In the genomic region with DNA sequence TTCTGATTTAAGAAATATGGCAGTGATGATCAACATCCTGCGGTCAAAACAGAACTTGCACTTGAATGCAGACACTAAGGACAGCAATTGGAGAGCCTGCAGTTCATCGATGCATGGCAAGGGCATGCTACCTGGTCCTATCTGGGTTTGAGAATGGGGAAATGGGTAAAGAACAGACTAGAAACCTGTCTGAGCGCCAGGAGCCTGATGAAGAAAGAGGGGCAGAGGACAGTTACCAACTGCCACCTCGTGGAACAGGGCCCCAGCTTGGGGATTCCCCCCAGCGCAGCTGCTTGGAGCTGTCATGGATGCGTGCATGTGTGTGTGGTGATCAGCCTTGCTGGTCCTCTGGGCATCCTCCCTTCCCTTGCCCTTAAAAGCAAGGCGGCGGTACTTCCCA, we compare ENCODE assay signal across 13 cellular contexts. TPM values are rescaled to one million over a fixed set of nuclear protein-coding genes. Genes with fewer than 3 reads are reported as not detected.
DNase-seq lines count a peak whose midpoint lies in the region; ATAC-seq and TF ChIP-seq lines count a peak whose summit lies in the region.
"Had no signal": no experiment of that assay in that cellular context is flagged by ENCODE, and none has a peak within 500 bp of the region (broad histone marks: within the 10 kb centered on the region; RNA-seq: fewer than 3 reads in every experiment).

No MANE protein-coding gene starts in this region.

- H3K27ac Mint-ChIP-seq in activated B cell treated with CpG ODN at 0.5 μM for 24 hours (peak overlapping the region; percentile 93), chondrocyte (ENCODE audit: unreplicated experiment) (no peak overlapping the region)
- H3K27ac Mint-ChIP-seq: GM23338 had no signal

- ATAC-seq in GM19025 (IDR thresholded peaks at IDR 0.05; ENCODE audit: low read depth, unreplicated experiment): peak; percentile 35
- peak; percentile 55 for ATAC-seq in HG02763 (IDR thresholded peaks at IDR 0.05; ENCODE audit: unreplicated experiment)
- peak; percentile 68 for ATAC-seq in activated B cell treated with CpG ODN at 0.5 μM for 24 hours (ENCODE audit: low read depth)

- H3K27me3 Mint-ChIP-seq in activated B cell treated with CpG ODN at 0.5 μM for 24 hours (no peaks in the 10 kb centered on the region), chondrocyte (ENCODE audit: low read depth) (no peaks in the 10 kb centered on the region)

- H3K36me3 Mint-ChIP-seq in activated B cell treated with CpG ODN at 0.5 μM for 24 hours (ENCODE audit: low read depth) (peaks cover 69% of the 10 kb centered on the region), chondrocyte (ENCODE audit: low read depth) (peaks cover 15% of the 10 kb centered on the region)

- CTCF ChIA-PET in activated B cell treated with CpG ODN at 0.5 μM for 24 hours (lab: Charles Lee): interaction anchor here (1.3 to 2.3 kb wide), 4 partner anchors 17 to 93 kb away, joined by 4 to 8 read pairs (median 6); no protein-coding TSS in a partner anchor

- H3K4me1 Mint-ChIP-seq in activated B cell treated with CpG ODN at 0.5 μM for 24 hours (peaks cover 59% of the 10 kb centered on the region), chondrocyte (ENCODE audit: low read depth) (no peaks in the 10 kb centered on the region)

- intact Hi-C loops in activated B cell treated with CpG ODN at 0.5 μM for 24 hours (cut with micrococcal nuclease): loop anchor here (1.0 to 2.0 kb wide), 2 partner anchors 18 to 50 kb away; no protein-coding TSS in a partner anchor

- POLR2A ChIA-PET in activated B cell treated with CpG ODN at 0.5 μM for 24 hours (lab: Charles Lee): interaction anchor here (1.0 to 5.1 kb wide), 7 partner anchors 12 to 62 kb away, joined by 3 to 42 read pairs (median 5); partner anchors contain the start of genes SEPTIN6 and UBE2A

- DNase-seq in activated B cell treated with CpG ODN at 0.5 μM for 24 hours: no peak
- DNase-seq in RPMI8226: no peak
- DNase-seq in chondrocyte (ENCODE audit: low spot score): no peak
- no peak for DNase-seq in ureter (ENCODE audit: low spot score)
- no peak for DNase-seq in LoVo (ENCODE audit: low spot score)
- DNase-seq: NCI-H69, posterior cingulate gyrus, testis had no signal

- TF ChIP-seq CTCF in GM12873 (IDR thresholded peaks at IDR 0.05; ENCODE audit: insufficient read depth, low read depth, low read length, missing control alignments) (peak; percentile 6), activated B cell treated with CpG ODN at 0.5 μM for 24 hours (IDR thresholded peaks at IDR 0.05) (no peak), chondrocyte (IDR thresholded peaks at IDR 0.05) (no peak)

- H3K4me3 Mint-ChIP-seq in activated B cell treated with CpG ODN at 0.5 μM for 24 hours (peak overlapping the region; percentile 46), chondrocyte (ENCODE audit: unreplicated experiment) (no peak overlapping the region)
- H3K4me3 Mint-ChIP-seq: CD14-positive monocyte had no signal

- H3K9me3 Mint-ChIP-seq in activated B cell treated with CpG ODN at 0.5 μM for 24 hours: no peaks in the 10 kb centered on the region
- H3K9me3 Mint-ChIP-seq in chondrocyte (ENCODE audit: low read depth): peaks cover 17% of the 10 kb centered on the region
- H3K9me3 Mint-ChIP-seq: GM23338 had no signal

RNA-seq across cellular contexts. Expression of gene NKRF, which starts 30.2 kb away (rescaled TPM):
- total RNA-seq in activated B cell treated with CpG ODN at 0.5 μM for 24 hours (21.5 and 22.6 TPM in 2 replicates), chondrocyte (7.8 to 8.3 TPM (median 8.0 TPM) in 3 replicates), ureter (12.2 TPM)

RNA-seq across cellular contexts. Expression of gene SEPTIN6, which starts 56.5 kb away (rescaled TPM):
- 330 and 338 TPM in 2 replicates for total RNA-seq in activated B cell treated with CpG ODN at 0.5 μM for 24 hours
- 29.0 to 32.5 TPM (median 29.1 TPM) in 3 replicates for total RNA-seq in chondrocyte
- 19.0 TPM for total RNA-seq in ureter
